Comparison of ENCODE assay signal across 19 cellular contexts in genomic region chr2:208135794-208136369, GRCh38. TPM values are rescaled to one million over a fixed set of nuclear protein-coding genes. Genes with fewer than 3 reads are reported as not detected.
DNase-seq lines count a peak whose midpoint lies in the region; ATAC-seq and TF ChIP-seq lines count a peak whose summit lies in the region.
"Had no signal": no experiment of that assay in that cellular context is flagged by ENCODE, and none has a peak within 500 bp of the region (broad histone marks: within the 10 kb centered on the region; RNA-seq: fewer than 3 reads in every experiment).

No MANE protein-coding gene starts in this region.

- H3K4me3 ChIP-seq in duodenal mucosa (ENCODE audit: low read depth in 1 of 2, low read length in 2 of 2) (peak overlapping the region; percentile 40 to 44), right lobe of liver (no peak overlapping the region), MG63 (no peak overlapping the region)
- H3K4me3 ChIP-seq: BLaER1, GM23248 had no signal

- H3K27ac ChIP-seq in KOPT-K1 (ENCODE audit: low read depth, low read length, poor library complexity, severe bottlenecking) (peak overlapping the region; percentile 41), duodenal mucosa (ENCODE audit: low read depth, low read length) (peak overlapping the region; percentile 61), right lobe of liver (no peak overlapping the region)
- H3K27ac ChIP-seq: BLaER1, GM23248 had no signal

- peak in 1 of 3 donors; percentile 34 for DNase-seq in right lobe of liver
- no peak for DNase-seq in sciatic nerve (ENCODE audit: low spot score)
- DNase-seq in MG63: no peak
- DNase-seq in NCI-H748 (lab: John Stamatoyannopoulos, UW; ENCODE audit: unreplicated experiment): no peak
- DNase-seq: CD8-positive, alpha-beta T cell; DMS79; HCEC 1CT; KBM-7; NCI-H1048; NCI-H146; NCI-H2081 treated with DMSO at 0.1 percent for 48 hours; NCI-H510A had no signal

- H3K27me3 ChIP-seq in duodenal mucosa (ENCODE audit: control insufficient read depth in 1 of 2, insufficient read depth in 2 of 2, low read length in 2 of 2): no peaks in the 10 kb centered on the region
- H3K27me3 ChIP-seq in right lobe of liver: no peaks in the 10 kb centered on the region
- H3K27me3 ChIP-seq in MG63: no peaks in the 10 kb centered on the region
- H3K27me3 ChIP-seq: BLaER1 had no signal

- WGBS in right lobe of liver (ENCODE audit: insufficient coverage, low coverage, low lambda C conversion rate, missing lambda C conversion rate): 66% methylated on average over 6 of the region's 8 CpGs

- H3K9me3 ChIP-seq in KOPT-K1 (ENCODE audit: insufficient read depth, low read length, poor library complexity, severe bottlenecking): peaks cover 8% of the 10 kb centered on the region
- H3K9me3 ChIP-seq in duodenal mucosa (ENCODE audit: control insufficient read depth in 1 of 2, low read length in 2 of 2): no peaks in the 10 kb centered on the region
- no peaks in the 10 kb centered on the region for H3K9me3 ChIP-seq in right lobe of liver
- H3K9me3 ChIP-seq in MG63: no peaks in the 10 kb centered on the region

- ATAC-seq in right lobe of liver (peak; percentile 79 to 100 (median 95)), sciatic nerve (peak; percentile 41), GM18505 (IDR thresholded peaks at IDR 0.05; ENCODE audit: unreplicated experiment) (no peak), HG03432 (IDR thresholded peaks at IDR 0.05; ENCODE audit: unreplicated experiment) (no peak)

- TF ChIP-seq POLR2A in right lobe of liver (IDR thresholded peaks at IDR 0.05) (no peak), GM18505 (IDR thresholded peaks at IDR 0.05; ENCODE audit: borderline replicate concordance, extremely low read depth, insufficient read depth, insufficient read length) (no peak)

- peak overlapping the region in 1 of 2 donors; percentile 10 for H3K9ac ChIP-seq in duodenal mucosa (ENCODE audit: low read depth in 1 of 2, low read length in 2 of 2)
- H3K9ac ChIP-seq: BLaER1, GM23248 had no signal

- H3K36me3 ChIP-seq in KOPT-K1 (ENCODE audit: insufficient read depth, low read length) (no peaks in the 10 kb centered on the region), duodenal mucosa (ENCODE audit: control insufficient read depth in 1 of 2, insufficient read depth in 2 of 2, low read length in 2 of 2) (no peaks in the 10 kb centered on the region), right lobe of liver (no peaks in the 10 kb centered on the region), MG63 (no peaks in the 10 kb centered on the region)
- H3K36me3 ChIP-seq: BLaER1 had no signal

- intact Hi-C loops in right lobe of liver (cut with DNase I): no loop called here
- intact Hi-C loops in sciatic nerve (cut with DNase I): no loop called here

- H3K4me1 ChIP-seq in duodenal mucosa (ENCODE audit: control insufficient read depth in 1 of 2, insufficient read depth in 2 of 2, low read length in 2 of 2): peaks cover 27 to 39% of the 10 kb centered on the region in 2 donors
- no peaks in the 10 kb centered on the region for H3K4me1 ChIP-seq in right lobe of liver

- TF ChIP-seq CTCF in right lobe of liver (IDR thresholded peaks at IDR 0.05): no peak

RNA-seq across cellular contexts. Expression of gene CRYGC, which starts 6.3 kb away (rescaled TPM):
- total RNA-seq in right lobe of liver: not detected
- total RNA-seq in sciatic nerve: not detected
- not detected in 2 replicates for total RNA-seq in MG63 (2014; rRNA removed; shearing (Covaris generic); ENCODE audit: low replicate concordance)
- total RNA-seq: CD8-positive, alpha-beta T cell; GM23248; M059J had no signal

RNA-seq across cellular contexts. Expression of gene CRYGB, which starts 10.1 kb away (rescaled TPM):
- total RNA-seq in right lobe of liver (not detected), sciatic nerve (not detected)
- not detected in 2 replicates for total RNA-seq in MG63 (2014; rRNA removed; shearing (Covaris generic); ENCODE audit: low replicate concordance)
- total RNA-seq: CD8-positive, alpha-beta T cell; GM23248; M059J had no signal

RNA-seq across cellular contexts. Expression of gene CRYGD, which starts 11.6 kb away (rescaled TPM):
- total RNA-seq in right lobe of liver (not detected), sciatic nerve (not detected)
- not detected in 2 replicates for total RNA-seq in MG63 (2014; rRNA removed; shearing (Covaris generic); ENCODE audit: low replicate concordance)
- total RNA-seq: CD8-positive, alpha-beta T cell; GM23248; M059J had no signal

RNA-seq across cellular contexts. Expression of gene CRYGA, which starts 27.5 kb away (rescaled TPM):
- total RNA-seq in right lobe of liver (not detected), sciatic nerve (not detected)
- total RNA-seq in MG63 (2014; rRNA removed; shearing (Covaris generic); ENCODE audit: low replicate concordance): not detected in 2 replicates
- total RNA-seq: CD8-positive, alpha-beta T cell; GM23248; M059J had no signal

RNA-seq across cellular contexts. Expression of gene C2orf80, which starts 53.9 kb away (rescaled TPM):
- total RNA-seq in right lobe of liver (not detected), sciatic nerve (not detected)
- total RNA-seq in MG63 (2014; rRNA removed; shearing (Covaris generic); ENCODE audit: low replicate concordance): not detected in 2 replicates
- total RNA-seq: CD8-positive, alpha-beta T cell; GM23248; M059J had no signal

Comparison
In these comparisons a context has a peak if more than half of its experiments do, and no peak if none do; other contexts are left out.
1. H3K27ac ChIP-seq: peak in KOPT-K1 (single experiment) and duodenal mucosa (single experiment); none in right lobe of liver (0 of 3).
2. H3K4me3 ChIP-seq: peak in duodenal mucosa (2 of 2); none in right lobe of liver (0 of 3) and MG63 (single experiment).
3. ATAC-seq: peak in right lobe of liver (4 of 4) and sciatic nerve (single experiment); none in GM18505 (single experiment) and HG03432 (single experiment).